In genomic region chr16:52633230-52633629, GRCh38 we compare ENCODE assay signal across 3 cellular contexts.
TF ChIP-seq lines count a peak whose summit lies in the region.

No MANE protein-coding gene starts in this region.

TF ChIP-seq in HepG2, 621 proteins besides CTCF, POLR2A, EP300 and RAD21:
- no peak for TF ChIP-seq ZNF883 (CRISPR knock-in tag; IDR thresholded peaks at IDR 0.05; ENCODE audit: not compliant biosample characterization)
- peak; percentile 85 for TF ChIP-seq ZNF629 (CRISPR knock-in tag; conservative IDR thresholded peaks at IDR 0.05)

TF ChIP-seq in A549, 52 proteins besides CTCF, POLR2A, EP300 and RAD21:
- 0 out of 2 replicates have a peak, but pooled peaks have one; percentile 58 for TF ChIP-seq KDM1A (IDR thresholded peaks at IDR 0.05; ENCODE audit: low read depth)
- TF ChIP-seq ZC3H11A (IDR thresholded peaks at IDR 0.05), result no peak

TF ChIP-seq in neural cell, 6 proteins besides CTCF, POLR2A, EP300 and RAD21:
- TF ChIP-seq SMC3 (conservative IDR thresholded peaks at IDR 0.05; ENCODE audit: poor library complexity) (no peak), MXI1 (conservative IDR thresholded peaks at IDR 0.05; ENCODE audit: poor library complexity, severe bottlenecking) (no peak), TAF1 (IDR thresholded peaks at IDR 0.05; ENCODE audit: low read depth) (no peak), POLR2AphosphoS5 (IDR thresholded peaks at IDR 0.05) (no peak), EZH2 (IDR thresholded peaks at IDR 0.05; ENCODE audit: borderline replicate concordance, insufficient read depth, low read length, poor library complexity, severe bottlenecking) (no peak), REST (IDR thresholded peaks at IDR 0.05; ENCODE audit: borderline replicate concordance) (no peak)
